24 cellular contexts compared by ENCODE assay signal in the genomic region with DNA sequence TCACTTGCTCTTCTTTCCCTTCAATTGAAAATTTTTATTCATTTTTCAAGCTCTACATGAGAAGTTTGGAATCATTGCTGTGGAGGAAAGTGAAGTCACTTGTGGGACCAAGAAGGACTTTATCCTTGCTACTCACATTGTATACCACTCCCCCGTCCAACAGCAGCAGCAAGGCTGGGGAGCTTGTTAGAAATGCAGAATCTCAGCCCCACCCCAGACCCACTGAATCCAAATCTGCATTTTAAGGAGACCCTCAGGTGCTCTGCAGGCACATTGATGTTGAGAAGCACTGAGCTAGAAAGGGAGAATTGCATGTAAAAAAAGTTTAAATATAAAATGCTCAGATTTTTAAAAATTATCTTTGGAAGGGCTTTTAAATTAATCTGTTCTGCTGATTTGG.
DNase-seq lines count a peak whose midpoint lies in the region; ATAC-seq, FAIRE-seq and TF ChIP-seq lines count a peak whose summit lies in the region.
"Had no signal": no experiment of that assay in that cellular context is flagged by ENCODE, and none has a peak within 500 bp of the region (broad histone marks: within the 10 kb centered on the region; RNA-seq: fewer than 3 reads in every experiment).

No MANE protein-coding gene starts in this region.

- no peak overlapping the region for H3K4ac ChIP-seq in H9 (ENCODE audit: low read depth, low read length)
- no peak overlapping the region for H3K4ac ChIP-seq in trophoblast cell (ENCODE audit: low read depth, low read length)

- no peaks in the 10 kb centered on the region for H3K79me1 ChIP-seq in H9 (ENCODE audit: insufficient read depth, low read depth, low read length, poor library complexity, severe bottlenecking)
- H3K79me1 ChIP-seq in trophoblast cell (ENCODE audit: low read length), result no peaks in the 10 kb centered on the region

- H2BK12ac ChIP-seq in H9 (ENCODE audit: insufficient read length, low read depth, low read length) (no peak overlapping the region), trophoblast cell (ENCODE audit: low read length) (peak overlapping the region; percentile 33)

- H3K4me3 Mint-ChIP-seq in H9, result no peak overlapping the region
- H3K4me3 Mint-ChIP-seq in astrocyte (ENCODE audit: unreplicated experiment), result no peak overlapping the region
- H3K4me3 Mint-ChIP-seq in activated CD8-positive, alpha-beta T cell treated with anti-CD3 and anti-CD28 coated beads for 36 hours, result no peak overlapping the region
- H3K4me3 Mint-ChIP-seq: CD14-positive monocyte; CD8-positive, alpha-beta memory T cell had no signal

- POLR2A ChIA-PET in activated CD8-positive, alpha-beta T cell treated with anti-CD3 and anti-CD28 coated beads for 36 hours (lab: Charles Lee), result no interaction called here

- H3K4me2 ChIP-seq in H9 (ENCODE audit: insufficient read depth, insufficient read length, low read length) (no peak overlapping the region), astrocyte (ENCODE audit: low read length) (no peak overlapping the region), trophoblast cell (ENCODE audit: low read length) (no peak overlapping the region)

- CTCF ChIA-PET in activated CD8-positive, alpha-beta T cell treated with anti-CD3 and anti-CD28 coated beads for 36 hours (lab: Charles Lee), result no interaction called here

- TF ChIP-seq CTCF in H9 (conservative IDR thresholded peaks at IDR 0.05) (no peak), astrocyte (IDR thresholded peaks at IDR 0.05; ENCODE audit: insufficient read depth, low read depth, low read length) (no peak)
- no peak for TF ChIP-seq CTCF in activated CD8-positive, alpha-beta T cell treated with anti-CD3 and anti-CD28 coated beads for 36 hours (IDR thresholded peaks at IDR 0.05)

- no peaks in the 10 kb centered on the region for H3K36me3 ChIP-seq in HUES64 (ENCODE audit: insufficient read depth, low read length)
- no peaks in the 10 kb centered on the region for H3K36me3 ChIP-seq in astrocyte (ENCODE audit: insufficient read depth, low read length)
- no peaks in the 10 kb centered on the region for H3K36me3 ChIP-seq in trophoblast cell (ENCODE audit: control insufficient read depth in 1 of 2, insufficient read depth in 2 of 2, low read length in 2 of 2)
- H3K36me3 ChIP-seq: BE2C, Peyer's patch had no signal

- H3K14ac ChIP-seq in H9 (ENCODE audit: insufficient read depth, low read length) (no peak overlapping the region), trophoblast cell (ENCODE audit: low read length) (peak overlapping the region; percentile 64)

- H4K20me1 ChIP-seq in H9 (ENCODE audit: control insufficient read depth, insufficient read depth, insufficient read length), result no peaks in the 10 kb centered on the region
- H4K20me1 ChIP-seq in astrocyte (ENCODE audit: insufficient read depth, low read length), result no peaks in the 10 kb centered on the region

- H3K4me1 Mint-ChIP-seq in H9 (peaks cover 18% of the 10 kb centered on the region in 2 experiments), astrocyte (ENCODE audit: low read depth, unreplicated experiment) (peaks cover 40% of the 10 kb centered on the region)
- no peaks in the 10 kb centered on the region for H3K4me1 Mint-ChIP-seq in activated CD8-positive, alpha-beta T cell treated with anti-CD3 and anti-CD28 coated beads for 36 hours (ENCODE audit: low read depth)
- H3K4me1 Mint-ChIP-seq: CD14-positive monocyte; CD8-positive, alpha-beta memory T cell had no signal

- H2BK120ac ChIP-seq in H9 (ENCODE audit: low read depth, low read length, poor library complexity, severe bottlenecking), result no peak overlapping the region
- H2BK120ac ChIP-seq in trophoblast cell (ENCODE audit: insufficient read depth, low read length, poor library complexity), result no peak overlapping the region

- H2BK20ac ChIP-seq in H9 (ENCODE audit: low read depth, low read length, poor library complexity, severe bottlenecking), result no peak overlapping the region

- no CpG with 5 or more reads among the region's 1 CpG for WGBS in H9 (ENCODE audit: extremely low coverage, insufficient read length, low lambda C conversion rate)
- WGBS in HUES64, result 31% methylated on average over 1 of the region's 1 CpG
- no CpG with 5 or more reads among the region's 1 CpG for WGBS in trophoblast cell (ENCODE audit: extremely low coverage, insufficient coverage, insufficient read length)

- no peak overlapping the region for H2AFZ ChIP-seq in H9 (ENCODE audit: low read length)
- no peak overlapping the region for H2AFZ ChIP-seq in astrocyte (ENCODE audit: low read depth, low read length)
- H2AFZ ChIP-seq in trophoblast cell (ENCODE audit: insufficient read depth, low read length, poor library complexity), result no peak overlapping the region

- no peak overlapping the region for H3K56ac ChIP-seq in H9 (ENCODE audit: insufficient read length, low read depth, low read length)

- H3K4me3 ChIP-seq in HUES64 (ENCODE audit: low read length) (no peak overlapping the region), astrocyte (ENCODE audit: insufficient read depth, low read depth, low read length) (no peak overlapping the region), trophoblast cell (ENCODE audit: low read depth, low read length) (no peak overlapping the region)
- H3K4me3 ChIP-seq: GM12878, K562, Peyer's patch, SK-N-MC had no signal

- H3K27me3 Mint-ChIP-seq in H9 (ENCODE audit: low read depth), result no peaks in the 10 kb centered on the region; the same call in none of the 2 replicates
- H3K27me3 Mint-ChIP-seq in astrocyte (ENCODE audit: low read depth, unreplicated experiment), result no peaks in the 10 kb centered on the region
- peaks cover 8% of the 10 kb centered on the region for H3K27me3 Mint-ChIP-seq in activated CD8-positive, alpha-beta T cell treated with anti-CD3 and anti-CD28 coated beads for 36 hours

- H3K36me3 Mint-ChIP-seq in H9 (ENCODE audit: insufficient read depth in 1 of 3, low read depth in 3 of 3) (no peaks in the 10 kb centered on the region; a peak in 1 of 7 replicates), astrocyte (ENCODE audit: low read depth, unreplicated experiment) (no peaks in the 10 kb centered on the region)
- no peaks in the 10 kb centered on the region for H3K36me3 Mint-ChIP-seq in activated CD8-positive, alpha-beta T cell treated with anti-CD3 and anti-CD28 coated beads for 36 hours (ENCODE audit: low read depth)
- H3K36me3 Mint-ChIP-seq: CD14-positive monocyte; CD8-positive, alpha-beta memory T cell had no signal

- intact Hi-C loops in activated CD8-positive, alpha-beta T cell treated with anti-CD3 and anti-CD28 coated beads for 36 hours (cut with micrococcal nuclease), result no loop called here

- H4K8ac ChIP-seq in H9 (replicated peaks; ENCODE audit: insufficient read length, low read depth, low read length) (no peak overlapping the region), trophoblast cell (ENCODE audit: low read depth, low read length) (no peak overlapping the region)

- no peak overlapping the region for H2BK15ac ChIP-seq in H9 (ENCODE audit: low read depth, low read length)

- no peak for ATAC-seq in GM21619 (IDR thresholded peaks at IDR 0.05; ENCODE audit: unreplicated experiment)
- ATAC-seq in activated CD8-positive, alpha-beta T cell treated with anti-CD3 and anti-CD28 coated beads for 36 hours, result no peak
- ATAC-seq: HCT116, K562 had no signal

- H4K5ac ChIP-seq in H9 (ENCODE audit: insufficient read length, low read depth, low read length), result no peak overlapping the region

- DNase-seq in H9 (no peak), astrocyte (ENCODE audit: low read depth) (no peak), trophoblast cell (no peak), occipital lobe (lab: John Stamatoyannopoulos, UW) (no peak), AG08395 (ENCODE audit: low spot score) (no peak)
- no peak for DNase-seq in activated CD8-positive, alpha-beta T cell treated with anti-CD3 and anti-CD28 coated beads for 36 hours
- DNase-seq: BE2C; CD8-positive, alpha-beta memory T cell; DMS 273 treated with DMSO at 0.1 percent for 48 hours; DMS79; GDM1; GOT3; NCI-H2029; NCI-H446; Peyer's patch; SHP77 treated with DMSO at 0.1 percent for 48 hours had no signal

- H3K27me3 ChIP-seq in H9 (ENCODE audit: insufficient read depth, low read length), result no peaks in the 10 kb centered on the region
- H3K27me3 ChIP-seq in HUES64 (ENCODE audit: insufficient read depth, low read length), result no peaks in the 10 kb centered on the region
- no peaks in the 10 kb centered on the region for H3K27me3 ChIP-seq in astrocyte (ENCODE audit: insufficient read depth, low read length)
- H3K27me3 ChIP-seq in trophoblast cell (ENCODE audit: insufficient read depth, low read length), result no peaks in the 10 kb centered on the region
- H3K27me3 ChIP-seq: BE2C, Peyer's patch had no signal

- H3K4me1 ChIP-seq in H9 (ENCODE audit: insufficient read depth, low read length) (peaks cover 4% of the 10 kb centered on the region), HUES64 (ENCODE audit: insufficient read depth, low read length) (peaks cover 20% of the 10 kb centered on the region), astrocyte (ENCODE audit: insufficient read depth, low read length) (peaks cover 18% of the 10 kb centered on the region), trophoblast cell (ENCODE audit: control insufficient read depth in 1 of 2, insufficient read depth in 2 of 2, low read length in 2 of 2) (peaks cover 0 to 5% of the 10 kb centered on the region in 2 experiments)
- H3K4me1 ChIP-seq: BE2C, Peyer's patch had no signal

- H4K91ac ChIP-seq in H9 (ENCODE audit: insufficient read length, low read depth, low read length) (no peak overlapping the region), trophoblast cell (ENCODE audit: low read depth, low read length) (peak overlapping the region; percentile 41)

- H3K79me2 ChIP-seq in H9 (ENCODE audit: insufficient read depth, low read length), result no peaks in the 10 kb centered on the region
- H3K79me2 ChIP-seq in astrocyte (ENCODE audit: insufficient read depth, low read length), result no peaks in the 10 kb centered on the region
- no peaks in the 10 kb centered on the region for H3K79me2 ChIP-seq in trophoblast cell (ENCODE audit: control insufficient read depth, insufficient read depth, low read length, poor library complexity)

- H3K27ac ChIP-seq in H9 (ENCODE audit: insufficient read length, low read depth, low read length) (no peak overlapping the region), HUES64 (ENCODE audit: low read depth, low read length) (0 out of 2 replicates have a peak overlapping the region, but pooled peaks have one; percentile 15), astrocyte (ENCODE audit: low read depth, low read length) (peak overlapping the region; percentile 47), trophoblast cell (ENCODE audit: low read depth, low read length) (no peak overlapping the region)
- H3K27ac ChIP-seq: HL-60, Peyer's patch, SK-N-MC had no signal

- H3K27ac Mint-ChIP-seq in H9, result peak overlapping the region in 2 of 3 experiments; percentile 41 to 80; a peak in 2 of 7 replicates
- peak overlapping the region; percentile 96 for H3K27ac Mint-ChIP-seq in astrocyte (ENCODE audit: unreplicated experiment)
- H3K27ac Mint-ChIP-seq in activated CD8-positive, alpha-beta T cell treated with anti-CD3 and anti-CD28 coated beads for 36 hours, result no peak overlapping the region
- H3K27ac Mint-ChIP-seq: CD14-positive monocyte; CD8-positive, alpha-beta memory T cell had no signal

- no peak overlapping the region for H3K23ac ChIP-seq in H9 (ENCODE audit: insufficient read length, low read depth, low read length)
- H3K23ac ChIP-seq in trophoblast cell (ENCODE audit: low read length), result no peak overlapping the region

- no peak overlapping the region for H4K12ac ChIP-seq in trophoblast cell (ENCODE audit: low read depth, low read length)

- H2AK5ac ChIP-seq in H9 (ENCODE audit: insufficient read length, low read length), result no peak overlapping the region
- no peak overlapping the region for H2AK5ac ChIP-seq in trophoblast cell (ENCODE audit: low read length)

- no peak overlapping the region for H3T11ph ChIP-seq in H9 (ENCODE audit: low read length)

- peaks cover 2 to 3% of the 10 kb centered on the region in 2 experiments; a peak in 3 of 5 replicates for H3K9me3 Mint-ChIP-seq in H9
- H3K9me3 Mint-ChIP-seq in astrocyte (ENCODE audit: unreplicated experiment), result no peaks in the 10 kb centered on the region
- no peaks in the 10 kb centered on the region for H3K9me3 Mint-ChIP-seq in activated CD8-positive, alpha-beta T cell treated with anti-CD3 and anti-CD28 coated beads for 36 hours

- H3K18ac ChIP-seq in H9 (ENCODE audit: insufficient read length, low read depth, low read length) (no peak overlapping the region), trophoblast cell (ENCODE audit: low read length) (no peak overlapping the region)

- H3K9me3 ChIP-seq in H9 (ENCODE audit: control insufficient read depth, low read depth, low read length), result no peaks in the 10 kb centered on the region
- H3K9me3 ChIP-seq in HUES64 (ENCODE audit: insufficient read depth, low read depth, low read length), result no peaks in the 10 kb centered on the region; the same call in 1 of the 2 replicates
- H3K9me3 ChIP-seq in astrocyte (ENCODE audit: insufficient read depth, low read depth, low read length), result no peaks in the 10 kb centered on the region
- no peaks in the 10 kb centered on the region for H3K9me3 ChIP-seq in trophoblast cell (ENCODE audit: insufficient read depth, low read depth, low read length)
- H3K9me3 ChIP-seq: BE2C, Peyer's patch had no signal

- H3K9ac ChIP-seq in H9 (ENCODE audit: extremely low read depth, insufficient read length, low read length), result no peak overlapping the region
- H3K9ac ChIP-seq in HUES64 (ENCODE audit: low read depth, low read length), result peak overlapping the region; percentile 19; the same call in 1 of the 2 replicates
- no peak overlapping the region for H3K9ac ChIP-seq in astrocyte (ENCODE audit: low read length)
- H3K9ac ChIP-seq in trophoblast cell (ENCODE audit: low read length), result no peak overlapping the region

- H2BK5ac ChIP-seq in H9 (ENCODE audit: insufficient read length, low read length), result no peak overlapping the region
- H2BK5ac ChIP-seq in trophoblast cell (ENCODE audit: low read depth, low read length, poor library complexity), result no peak overlapping the region

- no peak for FAIRE-seq in astrocyte (lab: Jason Lieb, UNC)
- FAIRE-seq: K562 had no signal

- no peaks in the 10 kb centered on the region for H3K23me2 ChIP-seq in H9 (ENCODE audit: insufficient read length, low read depth, low read length, poor library complexity, severe bottlenecking)

Comparison
In these comparisons a context has a peak if more than half of its experiments do, and no peak if none do; other contexts are left out.
1. H3K27ac ChIP-seq: peak in HUES64 (single experiment) and astrocyte (single experiment); none in H9 (single experiment) and trophoblast cell (single experiment).